28 cellular contexts compared by ENCODE assay signal in the genomic region with DNA sequence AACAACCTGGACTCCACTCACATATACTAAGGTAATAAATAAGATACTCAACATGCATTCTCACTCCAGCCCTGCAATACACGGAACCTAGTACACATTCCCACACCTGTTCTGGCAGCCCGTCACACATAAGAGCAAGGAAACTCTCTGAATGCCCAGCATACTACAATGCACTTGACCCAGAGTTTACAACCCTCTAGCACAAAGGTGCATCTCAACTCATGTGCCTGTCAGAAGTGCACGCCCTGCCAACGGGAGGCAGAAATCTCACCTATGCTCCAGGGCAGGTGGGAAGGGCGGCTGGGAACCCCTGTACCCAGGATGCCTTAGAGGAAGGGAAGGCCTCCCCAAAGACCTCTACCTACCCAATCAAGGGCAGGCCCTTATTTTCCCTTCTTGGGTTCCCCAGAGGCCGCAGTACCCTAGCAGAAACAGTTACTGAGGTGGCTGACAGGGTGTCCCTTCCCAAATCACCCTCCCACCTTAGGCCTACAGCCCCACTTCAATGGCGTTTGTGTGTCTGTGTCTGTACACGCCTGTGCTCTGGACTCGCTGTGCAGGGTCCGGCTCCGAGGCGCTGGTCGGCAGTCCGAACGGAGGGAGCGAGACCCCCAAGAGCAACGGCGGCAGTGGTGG. TPM values are rescaled to one million over a fixed set of nuclear protein-coding genes. Genes with fewer than 3 reads are reported as not detected.
DNase-seq lines count a peak whose midpoint lies in the region; ATAC-seq, FAIRE-seq and TF ChIP-seq lines count a peak whose summit lies in the region.
"Had no signal": no experiment of that assay in that cellular context is flagged by ENCODE, and none has a peak within 500 bp of the region (broad histone marks: within the 10 kb centered on the region; RNA-seq: fewer than 3 reads in every experiment).

No MANE protein-coding gene starts in this region.

- intact Hi-C loops in activated CD4-positive, alpha-beta T cell treated with anti-CD3 and anti-CD28 coated beads for 36 hours (cut with DNase I, micrococcal nuclease) = loop anchor here (2.0 to 5.0 kb wide), 4 partner anchors 40 to 1387 kb away; a partner anchor contains a TSS
- intact Hi-C loops in psoas muscle (cut with DNase I) = loop anchor here in 1 of 2 donors (5.0 kb wide), 1 partner anchor 148 kb away; no protein-coding TSS in a partner anchor

- FAIRE-seq in frontal cortex (lab: Jason Lieb, UNC) = no peak
- FAIRE-seq: A549, D721Med, G401.6, GM12878 had no signal

- H3K9me3 ChIP-seq in HUES6 (ENCODE audit: control insufficient read depth, insufficient read depth, low read depth, low read length) = no peaks in the 10 kb centered on the region
- H3K9me3 ChIP-seq in iPS-15b (ENCODE audit: control insufficient read depth, insufficient read depth, low read length) = no peaks in the 10 kb centered on the region
- no peaks in the 10 kb centered on the region for H3K9me3 ChIP-seq in psoas muscle
- H3K9me3 ChIP-seq: A549, upper lobe of right lung had no signal

- no peaks in the 10 kb centered on the region for H3K36me3 ChIP-seq in HUES6 (ENCODE audit: control insufficient read depth, insufficient read depth, low read length)
- H3K36me3 ChIP-seq in iPS-15b (ENCODE audit: control insufficient read depth, insufficient read depth, low read length) = no peaks in the 10 kb centered on the region
- no peaks in the 10 kb centered on the region for H3K36me3 ChIP-seq in psoas muscle (ENCODE audit: insufficient read depth in 1 of 2, low read depth in 1 of 2)
- H3K36me3 ChIP-seq: BLaER1 treated with 17β-estradiol and CSF1 and Interleukin-3, amounts not matched to agents 10 nM and 100 nM; upper lobe of right lung had no signal

- peak overlapping the region; percentile 5 for H3K27ac Mint-ChIP-seq in activated CD4-positive, alpha-beta T cell treated with anti-CD3 and anti-CD28 coated beads, Interleukin-2, amount 10 ng/mL, durations not matched to agents 7 days and 5 days
- no peak overlapping the region for H3K27ac Mint-ChIP-seq in activated CD4-positive, alpha-beta T cell treated with anti-CD3 and anti-CD28 coated beads for 36 hours
- H3K27ac Mint-ChIP-seq: immature natural killer cell; stimulated activated naive CD8-positive, alpha-beta T cell treated with anti-CD3 and anti-CD28 coated beads, Interleukin-15, amount 100 ng/mL, for 72 hours had no signal

- H3K4me1 ChIP-seq in HUES6 (ENCODE audit: control insufficient read depth, insufficient read depth, low read length) (peaks cover 53% of the 10 kb centered on the region), iPS-15b (ENCODE audit: control insufficient read depth, insufficient read depth, low read length) (peaks cover 7% of the 10 kb centered on the region), psoas muscle (peaks cover 24% of the 10 kb centered on the region)
- H3K4me1 ChIP-seq: A549 had no signal

- no peaks in the 10 kb centered on the region for H3K9me3 Mint-ChIP-seq in activated CD4-positive, alpha-beta T cell treated with anti-CD3 and anti-CD28 coated beads, Interleukin-2, amount 10 ng/mL, durations not matched to agents 7 days and 5 days
- H3K9me3 Mint-ChIP-seq in activated CD4-positive, alpha-beta T cell treated with anti-CD3 and anti-CD28 coated beads for 36 hours (ENCODE audit: low read depth) = no peaks in the 10 kb centered on the region
- H3K9me3 Mint-ChIP-seq: central memory CD8-positive, alpha-beta T cell; stimulated activated naive CD8-positive, alpha-beta T cell treated with anti-CD3 and anti-CD28 coated beads, Interleukin-15, amount 100 ng/mL, for 72 hours had no signal

- TF ChIP-seq CTCF in psoas muscle (IDR thresholded peaks at IDR 0.05) = no peak

- peak overlapping the region; percentile 57; the same call in 1 of the 2 replicates for H3K4me3 ChIP-seq in HUES6 (ENCODE audit: low read depth, low read length)
- H3K4me3 ChIP-seq in iPS-15b (ENCODE audit: low read depth, low read length) = peak overlapping the region; percentile 37
- H3K4me3 ChIP-seq in psoas muscle = peak overlapping the region; percentile 57
- H3K4me3 ChIP-seq: A549; BLaER1 treated with 17β-estradiol and CSF1 and Interleukin-3, amounts not matched to agents 10 nM and 100 nM; GM12878; PC-9; upper lobe of right lung had no signal

- H3K9ac ChIP-seq in HUES6 (ENCODE audit: low read length) (peak overlapping the region; percentile 54), iPS-15b (ENCODE audit: low read depth, low read length) (no peak overlapping the region)
- H3K9ac ChIP-seq: BLaER1 treated with 17β-estradiol and CSF1 and Interleukin-3, amounts not matched to agents 10 nM and 100 nM had no signal

- no peak for ATAC-seq in activated CD4-positive, alpha-beta T cell treated with anti-CD3 and anti-CD28 coated beads for 36 hours
- ATAC-seq in psoas muscle (no peak), GM21528 (IDR thresholded peaks at IDR 0.05; ENCODE audit: low FRiP score, unreplicated experiment) (no peak)
- ATAC-seq: GM12878; left ventricle myocardium superior; stimulated activated naive CD8-positive, alpha-beta T cell treated with anti-CD3 and anti-CD28 coated beads, Interleukin-15, amount 100 ng/mL, for 72 hours; upper lobe of right lung had no signal

- no peak overlapping the region for H3K27ac ChIP-seq in HUES6 (ENCODE audit: low read depth, low read length)
- no peak overlapping the region for H3K27ac ChIP-seq in psoas muscle
- H3K27ac ChIP-seq: A549; BLaER1 treated with 17β-estradiol and CSF1 and Interleukin-3, amounts not matched to agents 10 nM and 100 nM; PC-9; upper lobe of right lung; VCaP had no signal

- CTCF ChIA-PET in activated CD4-positive, alpha-beta T cell treated with anti-CD3 and anti-CD28 coated beads, Interleukin-2, amount 10 ng/mL, durations not matched to agents 7 days and 5 days (lab: Charles Lee) = no interaction called here
- CTCF ChIA-PET in activated CD4-positive, alpha-beta T cell treated with anti-CD3 and anti-CD28 coated beads for 36 hours (lab: Charles Lee) = interaction anchor here (0.6 kb wide), 1 partner anchor 70 kb away, joined by 3 read pairs; no protein-coding TSS in a partner anchor

- H3K27me3 ChIP-seq in HUES6 (ENCODE audit: control insufficient read depth, insufficient read depth, low read length) (peaks cover 100% of the 10 kb centered on the region), iPS-15b (ENCODE audit: control insufficient read depth, insufficient read depth, low read length) (peaks cover 100% of the 10 kb centered on the region), psoas muscle (ENCODE audit: insufficient read depth in 3 of 3, low read length in 2 of 3) (peaks cover 0 to 100% (median 72%) of the 10 kb centered on the region in 3 donors)

- no peak for DNase-seq in activated CD4-positive, alpha-beta T cell treated with anti-CD3 and anti-CD28 coated beads, Interleukin-2, amount 10 ng/mL, durations not matched to agents 7 days and 5 days
- no peak for DNase-seq in activated CD4-positive, alpha-beta T cell treated with anti-CD3 and anti-CD28 coated beads for 36 hours
- DNase-seq in psoas muscle = no peak
- DNase-seq in SKM-1 (lab: John Stamatoyannopoulos, UW; ENCODE audit: unreplicated experiment) = no peak
- DNase-seq in frontal cortex (ENCODE audit: low spot score in 2 of 2) = no peak
- DNase-seq: activated CD8-positive, alpha-beta memory T cell treated with anti-CD3 and anti-CD28 coated beads for 24 hours; effector memory CD4-positive, alpha-beta T cell; HCEC 1CT; head of caudate nucleus; immature natural killer cell; left ventricle myocardium superior; NCI-H1105 treated with DMSO at 0.1 percent for 48 hours; PC-9; stimulated activated CD4-positive, alpha-beta T cell treated with anti-CD3 and anti-CD28 coated beads, Interleukin-2, amount 100 ng/mL, for 24 hours; stimulated activated naive CD8-positive, alpha-beta T cell treated with anti-CD3 and anti-CD28 coated beads, Interleukin-15, amount 100 ng/mL, for 72 hours; T-helper 2 cell; upper lobe of right lung had no signal

- H3K4me3 Mint-ChIP-seq in activated CD4-positive, alpha-beta T cell treated with anti-CD3 and anti-CD28 coated beads, Interleukin-2, amount 10 ng/mL, durations not matched to agents 7 days and 5 days = no peak overlapping the region
- H3K4me3 Mint-ChIP-seq in activated CD4-positive, alpha-beta T cell treated with anti-CD3 and anti-CD28 coated beads for 36 hours = no peak overlapping the region
- H3K4me3 Mint-ChIP-seq: central memory CD8-positive, alpha-beta T cell; stimulated activated naive CD8-positive, alpha-beta T cell treated with anti-CD3 and anti-CD28 coated beads, Interleukin-15, amount 100 ng/mL, for 72 hours had no signal

- WGBS in psoas muscle, 3 donors = 12 to 24% (median 18%) methylated on average over 18 of the region's 18 CpGs

- H3K27me3 Mint-ChIP-seq in activated CD4-positive, alpha-beta T cell treated with anti-CD3 and anti-CD28 coated beads, Interleukin-2, amount 10 ng/mL, durations not matched to agents 7 days and 5 days = peaks cover 92% of the 10 kb centered on the region
- peaks cover 79% of the 10 kb centered on the region for H3K27me3 Mint-ChIP-seq in activated CD4-positive, alpha-beta T cell treated with anti-CD3 and anti-CD28 coated beads for 36 hours

- H3K4me1 Mint-ChIP-seq in activated CD4-positive, alpha-beta T cell treated with anti-CD3 and anti-CD28 coated beads, Interleukin-2, amount 10 ng/mL, durations not matched to agents 7 days and 5 days = peaks cover 4% of the 10 kb centered on the region
- H3K4me1 Mint-ChIP-seq in activated CD4-positive, alpha-beta T cell treated with anti-CD3 and anti-CD28 coated beads for 36 hours = peaks cover 16% of the 10 kb centered on the region

- peaks cover 4% of the 10 kb centered on the region for H3K36me3 Mint-ChIP-seq in activated CD4-positive, alpha-beta T cell treated with anti-CD3 and anti-CD28 coated beads, Interleukin-2, amount 10 ng/mL, durations not matched to agents 7 days and 5 days (ENCODE audit: low read depth)
- no peaks in the 10 kb centered on the region for H3K36me3 Mint-ChIP-seq in activated CD4-positive, alpha-beta T cell treated with anti-CD3 and anti-CD28 coated beads for 36 hours (ENCODE audit: low read depth)

- POLR2A ChIA-PET in activated CD4-positive, alpha-beta T cell treated with anti-CD3 and anti-CD28 coated beads, Interleukin-2, amount 10 ng/mL, durations not matched to agents 7 days and 5 days (lab: Charles Lee) = no interaction called here
- POLR2A ChIA-PET in activated CD4-positive, alpha-beta T cell treated with anti-CD3 and anti-CD28 coated beads for 36 hours (lab: Charles Lee) = no interaction called here

RNA-seq across cellular contexts. Expression of a gene that starts 2.0 kb away (rescaled TPM):
- total RNA-seq in activated CD4-positive, alpha-beta T cell treated with anti-CD3 and anti-CD28 coated beads, Interleukin-2, amount 10 ng/mL, durations not matched to agents 7 days and 5 days = not detected
- total RNA-seq in activated CD4-positive, alpha-beta T cell treated with anti-CD3 and anti-CD28 coated beads for 36 hours = not detected
- total RNA-seq in psoas muscle (not detected), frontal cortex (not detected)
- not detected for polyA plus RNA-seq in psoas muscle
- total RNA-seq: fibroblast of lung, GM12878, left ventricle myocardium superior, PC-9, upper lobe of right lung had no signal
- polyA plus RNA-seq: fibroblast of lung, GM12878, immature natural killer cell had no signal

RNA-seq across cellular contexts. Expression of a gene that starts 44.7 kb away (rescaled TPM):
- not detected for total RNA-seq in activated CD4-positive, alpha-beta T cell treated with anti-CD3 and anti-CD28 coated beads, Interleukin-2, amount 10 ng/mL, durations not matched to agents 7 days and 5 days
- not detected for total RNA-seq in activated CD4-positive, alpha-beta T cell treated with anti-CD3 and anti-CD28 coated beads for 36 hours
- total RNA-seq in psoas muscle = under 1 TPM in 1 of 4 donors, not detected in 3; 0.06 TPM
- under 1 TPM in 2 of 3 donors, not detected in 1; 0.01 to 0.08 TPM for polyA plus RNA-seq in psoas muscle
- total RNA-seq in frontal cortex = not detected
- total RNA-seq: fibroblast of lung, GM12878, left ventricle myocardium superior, upper lobe of right lung had no signal
- polyA plus RNA-seq: fibroblast of lung, GM12878, immature natural killer cell had no signal

RNA-seq across cellular contexts. Expression of a gene that starts 59.6 kb away (rescaled TPM):
- not detected for total RNA-seq in activated CD4-positive, alpha-beta T cell treated with anti-CD3 and anti-CD28 coated beads, Interleukin-2, amount 10 ng/mL, durations not matched to agents 7 days and 5 days
- not detected for total RNA-seq in activated CD4-positive, alpha-beta T cell treated with anti-CD3 and anti-CD28 coated beads for 36 hours
- total RNA-seq in psoas muscle = 1 to 10 TPM in 1 of 4 donors, not detected in 3; 1.1 TPM
- polyA plus RNA-seq in psoas muscle = under 1 TPM; 0.08 to 0.90 (median 0.25) TPM
- not detected for total RNA-seq in frontal cortex
- total RNA-seq: fibroblast of lung, GM12878, left ventricle myocardium superior, upper lobe of right lung had no signal
- polyA plus RNA-seq: GM12878, immature natural killer cell had no signal
